Comparison of ENCODE assay signal across 13 cellular contexts in the genomic region with DNA sequence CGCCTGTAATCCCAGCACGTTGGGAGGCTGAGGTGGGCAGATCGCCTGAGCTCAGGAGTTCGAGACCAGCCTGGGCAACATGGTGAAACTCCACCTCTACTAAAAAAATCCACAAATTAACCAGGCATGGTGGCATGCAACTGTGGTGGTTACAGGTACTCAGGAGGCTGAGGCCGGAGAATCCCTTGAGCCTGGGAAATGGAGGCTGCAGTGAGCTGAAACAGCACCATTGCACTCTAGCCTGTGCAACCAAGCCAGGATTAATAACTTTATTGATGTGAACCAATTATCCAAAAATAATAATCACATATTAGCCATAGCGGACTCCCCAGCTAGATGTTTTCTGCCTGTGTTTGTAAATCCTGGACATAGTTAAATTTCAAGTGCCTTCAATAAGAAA. TPM values are rescaled to one million over a fixed set of nuclear protein-coding genes. Genes with fewer than 3 reads are reported as not detected.
DNase-seq lines count a peak whose midpoint lies in the region; ATAC-seq and TF ChIP-seq lines count a peak whose summit lies in the region.
"Had no signal": no experiment of that assay in that cellular context is flagged by ENCODE, and none has a peak within 500 bp of the region (broad histone marks: within the 10 kb centered on the region; RNA-seq: fewer than 3 reads in every experiment).

No MANE protein-coding gene starts in this region.

- H3K4me1 ChIP-seq in duodenal mucosa (ENCODE audit: control insufficient read depth in 1 of 2, insufficient read depth in 2 of 2, low read length in 2 of 2) (peaks cover 30 to 36% of the 10 kb centered on the region in 2 donors), tibial artery (peaks cover 0 to 34% (median 14%) of the 10 kb centered on the region in 4 donors)

- intact Hi-C loops in tibial artery (cut with DNase I; ENCODE audit: low total_unique reads), result loop anchor here (2.0 to 5.0 kb wide), 2 partner anchors 73 to 134 kb away; no protein-coding TSS in a partner anchor

- H3K4me1 Mint-ChIP-seq in mesothelial cell of epicardium, result peaks cover 52% of the 10 kb centered on the region

- peak overlapping the region; percentile 73 for H3K4me3 Mint-ChIP-seq in mesothelial cell of epicardium
- H3K4me3 Mint-ChIP-seq: activated T-cell treated with anti-CD3 and anti-CD28 coated beads, Interleukin-2, amount 50 U/mL, for 24 hours had no signal

- no peaks in the 10 kb centered on the region for H3K36me3 Mint-ChIP-seq in mesothelial cell of epicardium

- no peaks in the 10 kb centered on the region for H3K27me3 ChIP-seq in duodenal mucosa (ENCODE audit: control insufficient read depth in 1 of 2, insufficient read depth in 2 of 2, low read length in 2 of 2)
- no peaks in the 10 kb centered on the region for H3K27me3 ChIP-seq in tibial artery

- peak; percentile 26 for DNase-seq in activated CD8-positive, alpha-beta memory T cell treated with anti-CD3 and anti-CD28 coated beads for 24 hours
- no peak for DNase-seq in activated CD8-positive, alpha-beta memory T cell treated with anti-CD3 and anti-CD28 coated beads, Interleukin-2, amount 50 U/mL, for 48 hours
- DNase-seq in mesothelial cell of epicardium (ENCODE audit: low spot score in 2 of 2, unreplicated experiment in 2 of 2) (no peak), tibial artery (no peak), SHP77 (lab: John Stamatoyannopoulos, UW) (no peak), NCI-H748 (lab: John Stamatoyannopoulos, UW; ENCODE audit: unreplicated experiment) (no peak)
- DNase-seq: activated CD4-positive, CD25-positive, alpha-beta regulatory T cell; activated T-cell treated with anti-CD3 and anti-CD28 coated beads, Interleukin-2, amount 50 U/mL, for 24 hours; Calu3; NCI-H2029 treated with DMSO at 0.1 percent for 48 hours; trophoblast cell had no signal

- H3K9me3 Mint-ChIP-seq in mesothelial cell of epicardium, result no peaks in the 10 kb centered on the region
- H3K9me3 Mint-ChIP-seq: activated T-cell treated with anti-CD3 and anti-CD28 coated beads, Interleukin-2, amount 50 U/mL, for 24 hours had no signal

- H3K27ac Mint-ChIP-seq in mesothelial cell of epicardium, result peak overlapping the region; percentile 94
- H3K27ac Mint-ChIP-seq: activated T-cell treated with anti-CD3 and anti-CD28 coated beads, Interleukin-2, amount 50 U/mL, for 24 hours had no signal

- H3K27ac ChIP-seq in duodenal mucosa (ENCODE audit: low read depth, low read length) (no peak overlapping the region), tibial artery (peak overlapping the region; percentile 93 to 96)

- H3K9ac ChIP-seq in duodenal mucosa (ENCODE audit: low read depth in 1 of 2, low read length in 2 of 2), result peak overlapping the region in 1 of 2 donors; percentile 94

- no peak for ATAC-seq in HG02588 (IDR thresholded peaks at IDR 0.05; ENCODE audit: unreplicated experiment)

- H3K36me3 ChIP-seq in duodenal mucosa (ENCODE audit: control insufficient read depth in 1 of 2, insufficient read depth in 2 of 2, low read length in 2 of 2), result no peaks in the 10 kb centered on the region
- H3K36me3 ChIP-seq in tibial artery, result no peaks in the 10 kb centered on the region

- no peaks in the 10 kb centered on the region for H3K27me3 Mint-ChIP-seq in mesothelial cell of epicardium (ENCODE audit: low read depth)

- TF ChIP-seq CTCF in mesothelial cell of epicardium (IDR thresholded peaks at IDR 0.05; ENCODE audit: unreplicated experiment) (no peak), tibial artery (IDR thresholded peaks at IDR 0.05) (no peak)

- peak overlapping the region; percentile 93 to 94 for H3K4me3 ChIP-seq in duodenal mucosa (ENCODE audit: low read depth in 1 of 2, low read length in 2 of 2)
- H3K4me3 ChIP-seq in tibial artery, result peak overlapping the region in 1 of 2 donors; percentile 84

- H3K9me3 ChIP-seq in duodenal mucosa (ENCODE audit: control insufficient read depth in 1 of 2, low read length in 2 of 2) (no peaks in the 10 kb centered on the region), tibial artery (no peaks in the 10 kb centered on the region)

RNA-seq across cellular contexts. Expression of a gene that starts 1.8 kb away (rescaled TPM):
- 41.0 to 48.0 TPM (median 44.4 TPM) in 3 replicates for total RNA-seq in mesothelial cell of epicardium
